ENCODE assay signal across 15 cellular contexts in the genomic region with DNA sequence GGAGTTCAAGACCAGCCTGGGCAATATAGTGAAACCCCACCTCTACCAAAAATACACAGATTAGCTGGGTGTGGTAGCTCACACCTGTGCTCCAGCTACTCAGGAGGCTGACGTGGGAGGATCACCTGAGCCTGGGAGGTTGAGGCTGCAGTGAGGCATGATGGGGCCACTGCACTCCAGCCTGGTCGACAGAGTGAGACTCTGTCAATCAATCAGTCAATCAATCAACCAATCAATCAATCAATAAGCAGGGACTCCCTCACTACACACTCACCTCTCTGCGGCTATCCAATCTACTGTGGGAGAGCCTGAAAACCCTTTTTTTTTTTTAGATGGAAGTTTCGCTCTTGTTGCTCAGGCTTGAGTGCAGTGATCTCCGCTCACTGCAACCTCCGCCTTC. TPM values are rescaled to one million over a fixed set of nuclear protein-coding genes. Genes with fewer than 3 reads are reported as not detected.
DNase-seq lines count a peak whose midpoint lies in the region; ATAC-seq, FAIRE-seq and TF ChIP-seq lines count a peak whose summit lies in the region.
"Had no signal": no experiment of that assay in that cellular context is flagged by ENCODE, and none has a peak within 500 bp of the region (broad histone marks: within the 10 kb centered on the region; RNA-seq: fewer than 3 reads in every experiment).

No MANE protein-coding gene starts in this region.

- H3K36me3 ChIP-seq in HepG2 (replicated peaks in 1 of 2; ENCODE audit: control insufficient read depth in 1 of 2, insufficient read depth in 2 of 2, low read length in 2 of 2) = peaks cover 0 to under 1% of the 10 kb centered on the region in 2 experiments; a peak in 1 of 5 replicates
- H3K36me3 ChIP-seq in right lobe of liver = no peaks in the 10 kb centered on the region
- H3K36me3 ChIP-seq in SU-DHL-6 (ENCODE audit: low read length) = peaks cover under 1% of the 10 kb centered on the region; the same call in 1 of the 2 replicates
- H3K36me3 ChIP-seq in prostate gland = no peaks in the 10 kb centered on the region

- in situ Hi-C loops in HepG2 (cut with HindIII; ENCODE audit: extremely low pct_ligation_motif_present, low pct_unique_long_range_greater_than_20kb) = loop anchor here (5.0 kb wide), 1 partner anchor 38 kb away; a partner anchor contains a TSS

- H3K36me3 Mint-ChIP-seq in immature natural killer cell = no peaks in the 10 kb centered on the region

- no peaks in the 10 kb centered on the region for H3F3A ChIP-seq in SU-DHL-6 (ENCODE audit: insufficient read depth)

- H3K4me3 Mint-ChIP-seq in immature natural killer cell = peak overlapping the region in 4 of 5 donors; percentile 59 to 96 (median 74)

- H3K27ac Mint-ChIP-seq in immature natural killer cell = peak overlapping the region in 4 of 6 donors; percentile 28 to 92 (median 64)
- H3K27ac Mint-ChIP-seq: stimulated activated naive B cell treated with anti-CD40 and anti-IgM and Interleukin-4, amounts not matched to agents 10 μg/mL and 1 μg/mL and 100 μg/mL, for 72 hours had no signal

- H3K79me2 ChIP-seq in HepG2 (ENCODE audit: insufficient read depth, low read length) = peaks cover 81% of the 10 kb centered on the region
- H3K79me2 ChIP-seq in SU-DHL-6 (ENCODE audit: insufficient read depth, low read length) = peaks cover 77% of the 10 kb centered on the region

- CTCF ChIA-PET in HepG2 (lab: Yijun Ruan, JAX; ENCODE audit: low intra/inter-chr PET ratio, low total read pairs) = no interaction called here

- TF ChIP-seq CTCF in HepG2 (CRISPR knock-in tag; IDR thresholded peaks at IDR 0.05) = no peak
- no peak for TF ChIP-seq CTCF in right lobe of liver (IDR thresholded peaks at IDR 0.05)
- no peak for TF ChIP-seq CTCF in SU-DHL-6 (IDR thresholded peaks at IDR 0.05; ENCODE audit: insufficient read depth, low read length, poor library complexity, severe bottlenecking)
- no peak for TF ChIP-seq CTCF in prostate gland (IDR thresholded peaks at IDR 0.05)

- H3K4me1 ChIP-seq in HepG2 (ENCODE audit: insufficient read depth, low read length) (peaks cover 69% of the 10 kb centered on the region), right lobe of liver (peaks cover 0 to 26% (median 12%) of the 10 kb centered on the region in 4 donors), prostate gland (replicated peaks) (peaks cover 4% of the 10 kb centered on the region)

- H3K4me3 ChIP-seq in HepG2 (replicated peaks in 1 of 3; ENCODE audit: insufficient read depth in 1 of 3, low read depth in 2 of 3, low read length in 3 of 3) = peak overlapping the region in 1 of 3 experiments; percentile 97; a peak in 1 of 6 replicates
- H3K4me3 ChIP-seq in right lobe of liver = no peak overlapping the region
- no peak overlapping the region for H3K4me3 ChIP-seq in SU-DHL-6 (ENCODE audit: insufficient read depth, low read length, poor library complexity, severe bottlenecking)
- no peak overlapping the region for H3K4me3 ChIP-seq in prostate gland

- no peak for ATAC-seq in HepG2
- ATAC-seq in right lobe of liver = no peak
- ATAC-seq: stimulated activated naive B cell treated with anti-CD40 and anti-IgM and Interleukin-4, amounts not matched to agents 10 μg/mL and 1 μg/mL and 100 μg/mL, for 72 hours had no signal

- peaks cover 60 to 81% of the 10 kb centered on the region in 2 donors for H3K4me1 Mint-ChIP-seq in immature natural killer cell

- no peak overlapping the region for H3K27ac ChIP-seq in HepG2 (ENCODE audit: extremely low read length, insufficient read depth, low read length)
- no peak overlapping the region for H3K27ac ChIP-seq in right lobe of liver
- no peak overlapping the region for H3K27ac ChIP-seq in SU-DHL-6 (ENCODE audit: low read depth, low read length)
- no peak overlapping the region for H3K27ac ChIP-seq in prostate gland
- H3K27ac ChIP-seq: C4-2B had no signal

- peaks cover 6 to 17% (median 7%) of the 10 kb centered on the region in 3 donors for H3K27me3 Mint-ChIP-seq in immature natural killer cell (ENCODE audit: low read depth in 3 of 3)
- H3K27me3 Mint-ChIP-seq: activated naive CD4-positive, alpha-beta T cell treated with anti-CD3 and anti-CD28 coated beads, Interleukin-2, amount 50 U/mL, for 24 hours; stimulated activated naive B cell treated with anti-CD40 and anti-IgM and Interleukin-4, amounts not matched to agents 10 μg/mL and 1 μg/mL and 100 μg/mL, for 72 hours had no signal

- no TSS peak for BruUV-seq in HepG2 (replicated peaks; lab: Mats Ljungman, UMichigan)

- TF ChIP-seq POLR2A in HepG2 (IDR thresholded peaks at IDR 0.05; ENCODE audit: insufficient read depth in 1 of 2, low read depth in 2 of 2, low read length in 2 of 2) = no peak
- TF ChIP-seq POLR2A in right lobe of liver (IDR thresholded peaks at IDR 0.05) = no peak
- TF ChIP-seq POLR2A in prostate gland (IDR thresholded peaks at IDR 0.05) = no peak

- no peak overlapping the region for H2AFZ ChIP-seq in HepG2 (ENCODE audit: low read length)
- no peak overlapping the region for H2AFZ ChIP-seq in SU-DHL-6 (ENCODE audit: low read depth, low read length, severe bottlenecking)

- H3K27me3 ChIP-seq in HepG2 (ENCODE audit: control insufficient read depth in 1 of 2, insufficient read depth in 2 of 2, low read length in 2 of 2) = peaks cover 0 to 4% of the 10 kb centered on the region in 2 experiments; a peak in 1 of 5 replicates
- no peaks in the 10 kb centered on the region for H3K27me3 ChIP-seq in right lobe of liver
- H3K27me3 ChIP-seq in SU-DHL-6 (ENCODE audit: low read length) = no peaks in the 10 kb centered on the region
- no peaks in the 10 kb centered on the region for H3K27me3 ChIP-seq in prostate gland (replicated peaks; ENCODE audit: insufficient read depth)

- no peak for FAIRE-seq in HepG2 (lab: Jason Lieb, UNC)
- FAIRE-seq in RCC 7860 (lab: Jason Lieb, UNC) = no peak

- H3K9me3 Mint-ChIP-seq in immature natural killer cell = no peaks in the 10 kb centered on the region
- H3K9me3 Mint-ChIP-seq: activated naive CD4-positive, alpha-beta T cell treated with anti-CD3 and anti-CD28 coated beads, Interleukin-2, amount 50 U/mL, for 24 hours; stimulated activated naive B cell treated with anti-CD40 and anti-IgM and Interleukin-4, amounts not matched to agents 10 μg/mL and 1 μg/mL and 100 μg/mL, for 72 hours had no signal

- peak overlapping the region; percentile 88 for H3K4me2 ChIP-seq in HepG2 (ENCODE audit: low read depth, low read length)
- H3K4me2 ChIP-seq in SU-DHL-6 (ENCODE audit: low read depth, low read length, poor library complexity, severe bottlenecking) = peak overlapping the region; percentile 79

- H3K9ac ChIP-seq in HepG2 (ENCODE audit: insufficient read depth, low read depth, low read length) (no peak overlapping the region), SU-DHL-6 (ENCODE audit: low read length) (no peak overlapping the region)

- H4K20me1 ChIP-seq in HepG2 (ENCODE audit: insufficient read depth, low read length) (no peaks in the 10 kb centered on the region), SU-DHL-6 (ENCODE audit: low read depth, low read length) (peaks cover 3% of the 10 kb centered on the region; the same call in 1 of the 2 replicates)

- POLR2A ChIA-PET in HepG2 (lab: Yijun Ruan, JAX) = no interaction called here

- no peak for TF ChIP-seq RAD21 in HepG2 (CRISPR knock-in tag; IDR thresholded peaks at IDR 0.05)

- DNase-seq in HepG2 (ENCODE audit: low spot score) = no peak
- no peak for DNase-seq in right lobe of liver
- no peak for DNase-seq in immature natural killer cell
- DNase-seq in GDM1 (lab: John Stamatoyannopoulos, UW) = no peak
- DNase-seq in prostate gland (ENCODE audit: low spot score) = no peak
- DNase-seq in RCC 7860 (ENCODE audit: low spot score) = no peak
- no peak for DNase-seq in HK-2 (ENCODE audit: unreplicated experiment)
- DNase-seq: activated CD4-positive, alpha-beta T cell treated with anti-CD3 and anti-CD28 coated beads for 1 hour; NCI-H2029; NK-92 treated with Interleukin-12 subunit alpha and Interleukin-12 subunit beta, amount 100 ng/mL, for 24 hours; stimulated activated CD4-positive, alpha-beta T cell treated with anti-CD3 and anti-CD28 coated beads, Interleukin-4, amount 100 ng/mL, for 1 hour; stimulated activated naive B cell treated with anti-CD40 and anti-IgM and Interleukin-4, amounts not matched to agents 10 μg/mL and 1 μg/mL and 100 μg/mL, for 72 hours had no signal

- no peaks in the 10 kb centered on the region for H3K9me2 ChIP-seq in SU-DHL-6 (replicated peaks; ENCODE audit: insufficient read depth, low read length)

- 95% methylated on average over 4 of the region's 6 CpGs for WGBS in HepG2 (ENCODE audit: low lambda C conversion rate)
- WGBS in right lobe of liver (ENCODE audit: insufficient coverage, low coverage, low lambda C conversion rate, missing lambda C conversion rate) = 100% methylated on average over 4 of the region's 6 CpGs
- 90% methylated on average over 6 of the region's 6 CpGs for WGBS in prostate gland

- intact Hi-C loops in HepG2 (cut with micrococcal nuclease; ENCODE audit: unreplicated experiment) (loop anchor here (2.0 kb wide), 1 partner anchor 29 kb away; no protein-coding TSS in a partner anchor), right lobe of liver (cut with DNase I) (loop anchor here in 1 of 2 donors (5.0 kb wide), 1 partner anchor 33 kb away; no protein-coding TSS in a partner anchor), prostate gland (cut with DNase I) (loop anchor here (5.0 kb wide), 1 partner anchor 38 kb away; a partner anchor contains a TSS)

- H3K9me3 ChIP-seq in HepG2 (ENCODE audit: low read length) (no peaks in the 10 kb centered on the region), right lobe of liver (no peaks in the 10 kb centered on the region), SU-DHL-6 (ENCODE audit: insufficient read depth, low read length) (no peaks in the 10 kb centered on the region), prostate gland (no peaks in the 10 kb centered on the region)

- TF ChIP-seq EP300 in HepG2 (IDR thresholded peaks at IDR 0.05; ENCODE audit: low read depth in 2 of 2, low read length in 2 of 2) (no peak), HepG2 (CRISPR knock-in tag; IDR thresholded peaks at IDR 0.05; ENCODE audit: borderline replicate concordance) (no peak)

RNA-seq across cellular contexts. Expression of a gene that starts 31.6 kb away (rescaled TPM):
- total RNA-seq in HepG2 (2016; rRNA removed; fragmentation: Illumina TruSeq; extraction: Trizol) (0.73 and 0.94 TPM in 2 replicates), right lobe of liver (not detected), prostate gland (not detected)
- 1.3 and 1.5 TPM in 2 replicates for total RNA-seq in HepG2 (2016; cell fraction: cytosol; rRNA removed; fragmentation: Illumina TruSeq; extraction: Trizol; ENCODE audit: low read depth)
- total RNA-seq in HepG2 (2016; cell fraction: insoluble cytoplasmic fraction; rRNA removed; fragmentation: Illumina TruSeq; extraction: Trizol) = 0.76 and 1.1 TPM in 2 replicates
- total RNA-seq in HepG2 (2016; cell fraction: membrane; rRNA removed; fragmentation: Illumina TruSeq; extraction: Trizol) = 1.3 and 1.5 TPM in 2 replicates
- 0.99 and 1.5 TPM in 2 replicates for total RNA-seq in HepG2 (2016; cell fraction: nucleus; rRNA removed; fragmentation: Illumina TruSeq; extraction: Trizol)
- polyA plus RNA-seq in HepG2 (2011; rRNA removed) (1.2 and 1.6 TPM in 2 replicates), immature natural killer cell (not detected)
- polyA plus RNA-seq in HepG2 (2011; cell fraction: cytosol; rRNA removed) = 0.32 and 0.70 TPM in 2 replicates
- 0.21 TPM in 1 of 2 replicates, not detected in the other for polyA plus RNA-seq in HepG2 (2011; cell fraction: nucleus; rRNA removed)
- polyA plus RNA-seq in HepG2 (2012) = 0.25 and 0.48 TPM in 2 replicates
- 0.86 and 1.8 TPM in 2 replicates for polyA plus RNA-seq in HepG2 (2016; cell fraction: cytosol; fragmentation: Illumina TruSeq; extraction: Trizol; ENCODE audit: low read depth)
- 0.60 and 1.3 TPM in 2 replicates for polyA plus RNA-seq in HepG2 (2016; cell fraction: insoluble cytoplasmic fraction; fragmentation: Illumina TruSeq; extraction: Trizol; ENCODE audit: low read depth)
- polyA plus RNA-seq in HepG2 (2016; cell fraction: membrane; fragmentation: Illumina TruSeq; extraction: Trizol; ENCODE audit: low read depth) = 1.3 and 1.5 TPM in 2 replicates
- not detected in 2 replicates for polyA plus RNA-seq in HepG2 (2016; cell fraction: nucleus; fragmentation: Illumina TruSeq; extraction: Trizol; ENCODE audit: insufficient read depth, low read depth)
- 0.42 TPM in 1 of 2 replicates, not detected in the other for polyA minus RNA-seq in HepG2 (2011; rRNA and poly(A)+ RNA removed; ENCODE audit: low replicate concordance)
- not detected in 2 replicates for polyA minus RNA-seq in HepG2 (2011; cell fraction: cytosol; rRNA and poly(A)+ RNA removed)
- 1.3 TPM in 1 of 2 replicates, not detected in the other for polyA minus RNA-seq in HepG2 (2011; cell fraction: nucleus; rRNA and poly(A)+ RNA removed)

RNA-seq across cellular contexts. Expression of a gene that starts 37.2 kb away (rescaled TPM):
- 30.4 and 36.6 TPM in 2 replicates for total RNA-seq in HepG2 (2016; rRNA removed; fragmentation: Illumina TruSeq; extraction: Trizol)
- total RNA-seq in HepG2 (2016; cell fraction: cytosol; rRNA removed; fragmentation: Illumina TruSeq; extraction: Trizol; ENCODE audit: low read depth) = 31.1 and 36.5 TPM in 2 replicates
- 27.8 and 35.5 TPM in 2 replicates for total RNA-seq in HepG2 (2016; cell fraction: insoluble cytoplasmic fraction; rRNA removed; fragmentation: Illumina TruSeq; extraction: Trizol)
- 23.1 and 24.1 TPM in 2 replicates for total RNA-seq in HepG2 (2016; cell fraction: membrane; rRNA removed; fragmentation: Illumina TruSeq; extraction: Trizol)
- 30.5 and 33.6 TPM in 2 replicates for total RNA-seq in HepG2 (2016; cell fraction: nucleus; rRNA removed; fragmentation: Illumina TruSeq; extraction: Trizol)
- 39.7 and 42.4 TPM in 2 replicates for polyA plus RNA-seq in HepG2 (2011; rRNA removed)
- 17.6 and 17.9 TPM in 2 replicates for polyA plus RNA-seq in HepG2 (2011; cell fraction: cytosol; rRNA removed)
- polyA plus RNA-seq in HepG2 (2011; cell fraction: nucleus; rRNA removed) = 109 and 125 TPM in 2 replicates
- polyA plus RNA-seq in HepG2 (2012) = 39.9 and 40.8 TPM in 2 replicates
- polyA plus RNA-seq in HepG2 (2016; cell fraction: cytosol; fragmentation: Illumina TruSeq; extraction: Trizol; ENCODE audit: low read depth) = 7.6 and 9.4 TPM in 2 replicates
- polyA plus RNA-seq in HepG2 (2016; cell fraction: insoluble cytoplasmic fraction; fragmentation: Illumina TruSeq; extraction: Trizol; ENCODE audit: low read depth) = 29.1 and 39.8 TPM in 2 replicates
- 12.3 and 15.1 TPM in 2 replicates for polyA plus RNA-seq in HepG2 (2016; cell fraction: membrane; fragmentation: Illumina TruSeq; extraction: Trizol; ENCODE audit: low read depth)
- polyA plus RNA-seq in HepG2 (2016; cell fraction: nucleus; fragmentation: Illumina TruSeq; extraction: Trizol; ENCODE audit: insufficient read depth, low read depth) = 67.3 and 73.0 TPM in 2 replicates
- 29.1 and 63.0 TPM in 2 replicates for polyA minus RNA-seq in HepG2 (2011; rRNA and poly(A)+ RNA removed; ENCODE audit: low replicate concordance)
- polyA minus RNA-seq in HepG2 (2011; cell fraction: cytosol; rRNA and poly(A)+ RNA removed) = 21.6 and 22.3 TPM in 2 replicates
- 95.8 and 106 TPM in 2 replicates for polyA minus RNA-seq in HepG2 (2011; cell fraction: nucleus; rRNA and poly(A)+ RNA removed)
- total RNA-seq in right lobe of liver = 10 to 100 TPM; 10.5 to 24.7 (median 16.9) TPM
- polyA plus RNA-seq in immature natural killer cell = 10 to 100 TPM in 2 of 3 donors, 1 to 10 TPM in 1; 9.6 to 33.6 (median 17.2) TPM
- total RNA-seq in prostate gland = 10 to 100 TPM; 34.6 to 52.5 TPM
